10 cellular contexts compared by ENCODE assay signal in genomic region chr11:30314625-30315024, GRCh38. TPM values are rescaled to one million over a fixed set of nuclear protein-coding genes. Genes with fewer than 3 reads are reported as not detected.
A peak's percentile ranks its signal among the peaks of the same experiment; 100 is the strongest.
DNase-seq lines count a peak whose midpoint lies in the region; ATAC-seq and TF ChIP-seq lines count a peak whose summit lies in the region.
"Had no signal": no experiment of that assay in that cellular context is flagged by ENCODE, and none has a peak within 500 bp of the region (broad histone marks: within the 10 kb centered on the region; RNA-seq: fewer than 3 reads in every experiment).

No MANE protein-coding gene starts in this region.

- H2BK20ac ChIP-seq in IMR-90 (ENCODE audit: low read depth, low read length), result no peak overlapping the region

- no peak overlapping the region for H3K27ac Mint-ChIP-seq in Caco-2 (ENCODE audit: unreplicated experiment)
- no peak overlapping the region for H3K27ac Mint-ChIP-seq in brain
- H3K27ac Mint-ChIP-seq in mesothelial cell of epicardium, result no peak overlapping the region

- ATAC-seq in IMR-90 (ENCODE audit: low read depth), result no peak
- ATAC-seq in GM18511 (IDR thresholded peaks at IDR 0.05; ENCODE audit: unreplicated experiment), result no peak
- no peak for ATAC-seq in GM18873 (IDR thresholded peaks at IDR 0.05; ENCODE audit: low FRiP score, unreplicated experiment)

- no peak overlapping the region for H3K14ac ChIP-seq in IMR-90 (replicated peaks; ENCODE audit: low read depth, low read length)

- no peak overlapping the region for H3K4me3 Mint-ChIP-seq in Caco-2 (ENCODE audit: unreplicated experiment)
- no peak overlapping the region for H3K4me3 Mint-ChIP-seq in brain
- no peak overlapping the region for H3K4me3 Mint-ChIP-seq in mesothelial cell of epicardium
- H3K4me3 Mint-ChIP-seq: central memory CD8-positive, alpha-beta T cell had no signal

- no peaks in the 10 kb centered on the region for H3K9me1 ChIP-seq in IMR-90 (ENCODE audit: insufficient read depth, low read length)

- no peaks in the 10 kb centered on the region for H3K79me1 ChIP-seq in IMR-90 (ENCODE audit: low read depth in 1 of 2, low read length in 2 of 2)

- H3K4me1 Mint-ChIP-seq in Caco-2 (ENCODE audit: low read depth, unreplicated experiment) (no peaks in the 10 kb centered on the region), brain (no peaks in the 10 kb centered on the region), mesothelial cell of epicardium (no peaks in the 10 kb centered on the region)
- H3K4me1 Mint-ChIP-seq: central memory CD8-positive, alpha-beta T cell had no signal

- H3K18ac ChIP-seq in IMR-90 (ENCODE audit: low read depth, low read length), result no peak overlapping the region

- no peaks in the 10 kb centered on the region for H3K36me3 Mint-ChIP-seq in Caco-2 (ENCODE audit: insufficient read depth, unreplicated experiment)
- no peaks in the 10 kb centered on the region for H3K36me3 Mint-ChIP-seq in brain
- H3K36me3 Mint-ChIP-seq in mesothelial cell of epicardium, result peaks cover 3% of the 10 kb centered on the region

- H2BK5ac ChIP-seq in IMR-90 (ENCODE audit: low read depth, low read length, poor library complexity, severe bottlenecking), result no peak overlapping the region

- POLR2A ChIA-PET in Caco-2 (lab: Charles Lee) (no interaction called here), IMR-90 (lab: Charles Lee; ENCODE audit: unreplicated experiment) (no interaction called here)

- intact Hi-C loops in Caco-2 (cut with micrococcal nuclease; ENCODE audit: unreplicated experiment) (loop anchor here (1.0 kb wide), 2 partner anchors 183 to 866 kb away; no protein-coding TSS in a partner anchor), IMR-90 (cut with micrococcal nuclease) (loop anchor here (5.0 kb wide), 1 partner anchor 187 kb away; no protein-coding TSS in a partner anchor)

- BruUV-seq in Caco-2 (replicated peaks; lab: Mats Ljungman, UMichigan), result no TSS peak
- BruUV-seq in IMR-90 (replicated peaks; lab: Mats Ljungman, UMichigan), result no TSS peak

- CTCF ChIA-PET in Caco-2 (lab: Charles Lee), result interaction anchor here (1.3 kb wide), 1 partner anchor 186 kb away, joined by 3 read pairs; no protein-coding TSS in a partner anchor
- CTCF ChIA-PET in IMR-90 (lab: Yijun Ruan, JAX), result interaction anchor here (0.8 to 1.1 kb wide), 2 partner anchors 9 to 10 kb away, joined by 3 read pairs; partner anchors contain the start of gene ARL14EP

- in situ Hi-C loops in IMR-90 (cut with MboI; ENCODE audit: low sequenced_read_pairs), result no loop called here

- H4K91ac ChIP-seq in IMR-90 (ENCODE audit: insufficient read depth, low read depth, low read length), result no peak overlapping the region

- TF ChIP-seq RAD21 in IMR-90 (IDR thresholded peaks at IDR 0.05; ENCODE audit: low read length), result peak; percentile 32; the same call in 1 of the 2 replicates

- DNase-seq in Caco-2, result no peak
- DNase-seq in IMR-90, result peak; percentile 34
- no peak for DNase-seq in mesothelial cell of epicardium (ENCODE audit: low spot score in 2 of 2, unreplicated experiment in 2 of 2)
- no peak for DNase-seq in activated effector memory CD4-positive, alpha-beta T cell treated with Interleukin-2 at 50 U/mL for 16 hours
- no peak for DNase-seq in MV-4-11 (lab: John Stamatoyannopoulos, UW)
- DNase-seq: kidney glomerular epithelial cell had no signal

- H3K9me3 Mint-ChIP-seq in Caco-2 (ENCODE audit: unreplicated experiment) (peaks cover 9% of the 10 kb centered on the region), brain (peaks cover 0 to 10% (median 7%) of the 10 kb centered on the region in 5 experiments), mesothelial cell of epicardium (peaks cover 15% of the 10 kb centered on the region)
- H3K9me3 Mint-ChIP-seq: central memory CD8-positive, alpha-beta T cell had no signal

- no peaks in the 10 kb centered on the region for H3K27me3 ChIP-seq in Caco-2 (replicated peaks; ENCODE audit: control insufficient read depth, insufficient read depth, low read length)
- peaks cover 4% of the 10 kb centered on the region; the same call in 1 of the 2 replicates for H3K27me3 ChIP-seq in IMR-90 (ENCODE audit: control insufficient read depth, insufficient read depth, low read length)

- H3K4me1 ChIP-seq in Caco-2, result no peaks in the 10 kb centered on the region
- no peaks in the 10 kb centered on the region for H3K4me1 ChIP-seq in IMR-90 (ENCODE audit: control insufficient read depth, insufficient read depth, low read length)

- TF ChIP-seq POLR2A in IMR-90 (IDR thresholded peaks at IDR 0.05; ENCODE audit: low read depth, low read length), result no peak

- TF ChIP-seq CTCF in Caco-2 (IDR thresholded peaks at IDR 0.05; ENCODE audit: insufficient read depth in 1 of 2, low read depth in 1 of 2, low read length in 1 of 2, severe bottlenecking in 1 of 2, unreplicated experiment in 1 of 2) (peak; percentile 48 to 53), IMR-90 (conservative IDR thresholded peaks at IDR 0.05; ENCODE audit: low read depth, low read length) (peak; percentile 44), brain (conservative IDR thresholded peaks at IDR 0.05) (peak; percentile 63 to 73), mesothelial cell of epicardium (IDR thresholded peaks at IDR 0.05; ENCODE audit: unreplicated experiment) (peak; percentile 69)

- H2AK9ac ChIP-seq in IMR-90 (replicated peaks; ENCODE audit: low read depth, low read length, poor library complexity), result no peak overlapping the region

- no peak overlapping the region for H3K9ac ChIP-seq in IMR-90 (ENCODE audit: low read depth, low read length)

- no peaks in the 10 kb centered on the region for H3K27me3 Mint-ChIP-seq in Caco-2 (ENCODE audit: insufficient read depth, unreplicated experiment)
- peaks cover 4% of the 10 kb centered on the region for H3K27me3 Mint-ChIP-seq in brain
- H3K27me3 Mint-ChIP-seq in mesothelial cell of epicardium (ENCODE audit: low read depth), result peaks cover 25% of the 10 kb centered on the region

- no peak overlapping the region for H2BK120ac ChIP-seq in IMR-90 (ENCODE audit: low read depth, low read length)

- H4K5ac ChIP-seq in IMR-90 (ENCODE audit: low read depth, low read length), result no peak overlapping the region

- no peak overlapping the region for H4K8ac ChIP-seq in IMR-90 (ENCODE audit: low read depth in 2 of 2, low read length in 2 of 2)

- H3K23ac ChIP-seq in IMR-90 (ENCODE audit: low read depth, low read length), result no peak overlapping the region

- no peak overlapping the region for H2AFZ ChIP-seq in IMR-90 (replicated peaks; ENCODE audit: low read length, poor library complexity)

- H3K4ac ChIP-seq in IMR-90 (ENCODE audit: low read depth, low read length), result no peak overlapping the region

- H2AK5ac ChIP-seq in IMR-90 (ENCODE audit: low read depth, low read length), result no peak overlapping the region

- H3K9me3 ChIP-seq in Caco-2 (peaks cover 3% of the 10 kb centered on the region; the same call in 1 of the 2 replicates), IMR-90 (ENCODE audit: control insufficient read depth, insufficient read depth, low read length) (no peaks in the 10 kb centered on the region)

- H3K4me3 ChIP-seq in Caco-2 (ENCODE audit: low read depth, low read length), result no peak overlapping the region
- H3K4me3 ChIP-seq in IMR-90 (ENCODE audit: insufficient read depth, low read depth, low read length), result no peak overlapping the region

- H3K27ac ChIP-seq in IMR-90 (ENCODE audit: insufficient read depth, low read length), result no peak overlapping the region

- no peaks in the 10 kb centered on the region for H4K20me1 ChIP-seq in IMR-90 (ENCODE audit: insufficient read depth, low read length)

- dilution Hi-C loops in IMR-90 (cut with HindIII; ENCODE audit: low sequenced_read_pairs, unreplicated experiment), result no loop called here

- no peak overlapping the region for H3K56ac ChIP-seq in IMR-90 (ENCODE audit: extremely low read depth, insufficient read depth, low read length)

- no peak overlapping the region for H2BK15ac ChIP-seq in IMR-90 (ENCODE audit: low read depth, low read length)

- no peak overlapping the region for H3K4me2 ChIP-seq in IMR-90 (ENCODE audit: low read depth, low read length)

- H3K36me3 ChIP-seq in Caco-2 (ENCODE audit: control insufficient read depth, insufficient read depth, low read length) (no peaks in the 10 kb centered on the region), IMR-90 (ENCODE audit: control insufficient read depth, insufficient read depth, low read length) (no peaks in the 10 kb centered on the region)

TF ChIP-seq in IMR-90, 13 proteins besides CTCF, POLR2A, EP300 and RAD21:
- peak; percentile 35; the same call in 1 of the 2 replicates for TF ChIP-seq SMC3 (IDR thresholded peaks at IDR 0.05; ENCODE audit: low read depth, low read length)
- no peak for TF ChIP-seq NFE2L2 (IDR thresholded peaks at IDR 0.05; ENCODE audit: low read depth, low read length)

RNA-seq across cellular contexts. Expression of gene ARL14EP, which starts 8.3 kb away (rescaled TPM):
- total RNA-seq in Caco-2 (2022) (21.5 and 24.5 TPM in 2 replicates), IMR-90 (2012; rRNA removed) (13.8 and 28.1 TPM in 2 replicates), mesothelial cell of epicardium (28.4 to 32.8 TPM (median 32.0 TPM) in 3 replicates)
- polyA plus RNA-seq in IMR-90 (2012; rRNA removed) (12.5 and 15.7 TPM in 2 replicates), brain (ENCODE audit: insufficient read depth, low read depth, low replicate concordance) (5.8 TPM)
- 1.2 and 1.5 TPM in 2 replicates for polyA plus RNA-seq in IMR-90 (2012; cell fraction: cytosol; rRNA removed)
- polyA plus RNA-seq in IMR-90 (2012; cell fraction: nucleus; rRNA removed; ENCODE audit: low replicate concordance), result 1.4 and 11.0 TPM in 2 replicates
